Comparison of ENCODE assay signal across 9 cellular contexts in genomic region chr14:50083467-50084337, GRCh38. TPM values are rescaled to one million over a fixed set of nuclear protein-coding genes. Genes with fewer than 3 reads are reported as not detected.
A peak's percentile ranks its signal among the peaks of the same experiment; 100 is the strongest.
DNase-seq lines count a peak whose midpoint lies in the region; ATAC-seq and FAIRE-seq lines count a peak whose summit lies in the region.
"Had no signal": no experiment of that assay in that cellular context is flagged by ENCODE, and none has a peak within 500 bp of the region (broad histone marks: within the 10 kb centered on the region; RNA-seq: fewer than 3 reads in every experiment).

No MANE protein-coding gene starts in this region.

- FAIRE-seq in frontal cortex (lab: Jason Lieb, UNC), result no peak

- peak; percentile 51 for ATAC-seq in GM19395 (IDR thresholded peaks at IDR 0.05; ENCODE audit: unreplicated experiment)
- peak; percentile 40 for ATAC-seq in HG03354 (IDR thresholded peaks at IDR 0.05; ENCODE audit: poor library complexity, severe bottlenecking, unreplicated experiment)
- peak; percentile 33 to 48 for ATAC-seq in naive thymus-derived CD8-positive, alpha-beta T cell
- ATAC-seq: Panc1 had no signal

- POLR2A ChIA-PET in naive thymus-derived CD8-positive, alpha-beta T cell (lab: Charles Lee), result interaction anchor here (0.7 to 6.2 kb wide), 14 partner anchors 11 to 231 kb away, joined by 3 to 133 read pairs (median 14); partner anchors contain the start of genes ARF6 and NEMF

- peaks cover 15% of the 10 kb centered on the region for H3K36me3 Mint-ChIP-seq in activated T-cell treated with anti-CD3 and anti-CD28 coated beads, Interleukin-2, amount 50 U/mL, for 24 hours (ENCODE audit: low read depth)
- no peaks in the 10 kb centered on the region for H3K36me3 Mint-ChIP-seq in naive thymus-derived CD8-positive, alpha-beta T cell

- H3K4me1 Mint-ChIP-seq in activated T-cell treated with anti-CD3 and anti-CD28 coated beads, Interleukin-2, amount 50 U/mL, for 24 hours (ENCODE audit: low read depth), result peaks cover 80% of the 10 kb centered on the region
- peaks cover 33 to 82% (median 74%) of the 10 kb centered on the region in 4 donors for H3K4me1 Mint-ChIP-seq in naive thymus-derived CD8-positive, alpha-beta T cell

- H3K27ac Mint-ChIP-seq in activated T-cell treated with anti-CD3 and anti-CD28 coated beads, Interleukin-2, amount 50 U/mL, for 24 hours, result peak overlapping the region; percentile 97
- peak overlapping the region; percentile 79 to 97 (median 93) for H3K27ac Mint-ChIP-seq in naive thymus-derived CD8-positive, alpha-beta T cell

- DNase-seq in activated T-cell treated with anti-CD3 and anti-CD28 coated beads, Interleukin-2, amount 50 U/mL, for 24 hours, result peak; percentile 81
- DNase-seq in naive thymus-derived CD8-positive, alpha-beta T cell, result peak in 4 of 10 donors; percentile 27 to 67 (median 43)
- DNase-seq in frontal cortex (ENCODE audit: low spot score in 2 of 2) (no peak), foreskin melanocyte (no peak), D341Med (ENCODE audit: low spot score) (no peak), DMS153 treated with DMSO at 0.1 percent for 48 hours (lab: John Stamatoyannopoulos, UW; ENCODE audit: unreplicated experiment) (no peak)

- H3K27me3 Mint-ChIP-seq in activated T-cell treated with anti-CD3 and anti-CD28 coated beads, Interleukin-2, amount 50 U/mL, for 24 hours, result no peaks in the 10 kb centered on the region
- no peaks in the 10 kb centered on the region for H3K27me3 Mint-ChIP-seq in naive thymus-derived CD8-positive, alpha-beta T cell

- H3K9me3 Mint-ChIP-seq in activated T-cell treated with anti-CD3 and anti-CD28 coated beads, Interleukin-2, amount 50 U/mL, for 24 hours, result no peaks in the 10 kb centered on the region
- H3K9me3 Mint-ChIP-seq in naive thymus-derived CD8-positive, alpha-beta T cell, result no peaks in the 10 kb centered on the region

- peak overlapping the region; percentile 75 for H3K4me3 Mint-ChIP-seq in activated T-cell treated with anti-CD3 and anti-CD28 coated beads, Interleukin-2, amount 50 U/mL, for 24 hours
- peak overlapping the region; percentile 31 to 92 (median 70) for H3K4me3 Mint-ChIP-seq in naive thymus-derived CD8-positive, alpha-beta T cell

RNA-seq across cellular contexts. Expression of gene VCPKMT, which starts 32.7 kb away (rescaled TPM):
- total RNA-seq in naive thymus-derived CD8-positive, alpha-beta T cell, result 10 to 100 TPM; 22.3 to 26.0 TPM
- polyA plus RNA-seq in naive thymus-derived CD8-positive, alpha-beta T cell, result 10 to 100 TPM in 1 of 3 donors, 1 to 10 TPM in 2; 8.8 to 10.4 (median 9.5) TPM
- total RNA-seq in frontal cortex, result 9.8 TPM
